Comparison of ENCODE assay signal across 29 cellular contexts in the genomic region with DNA sequence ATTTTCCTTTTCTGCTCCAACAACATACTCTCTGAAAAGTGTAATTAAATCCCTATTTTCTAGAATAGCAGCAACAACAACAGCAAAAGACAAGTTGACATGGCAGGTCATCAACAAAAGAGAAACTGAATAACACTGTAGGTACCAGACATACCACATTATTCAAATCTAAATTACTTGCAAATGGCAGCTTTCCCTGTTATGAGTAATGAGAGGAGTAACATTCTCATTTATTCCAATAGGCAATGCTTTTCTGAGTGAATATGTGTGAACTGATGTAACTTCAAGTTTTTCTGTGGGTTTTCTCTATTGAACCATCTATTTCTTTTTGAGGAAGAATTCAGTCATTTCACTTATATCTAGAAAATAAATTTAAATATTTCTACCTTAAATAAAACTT.
"Had no signal": no experiment of that assay in that cellular context is flagged by ENCODE, and none has a peak within 500 bp of the region (broad histone marks: within the 10 kb centered on the region; RNA-seq: fewer than 3 reads in every experiment).

No MANE protein-coding gene starts in this region.

- H3K27ac ChIP-seq: stomach, suprapubic skin, testis, thoracic aorta, thyroid gland, tibial artery, tibial nerve, transverse colon, upper lobe of left lung, upper lobe of right lung, uterus, vagina had no signal

- H3K36me3 ChIP-seq: stomach, suprapubic skin, thoracic aorta, thyroid gland, tibial artery, tibial nerve, transverse colon, upper lobe of left lung, upper lobe of right lung, uterus, vagina had no signal

- FAIRE-seq: urothelium cell line had no signal

- H3K9me3 ChIP-seq: testis, thoracic aorta, thyroid gland, tibial artery, transverse colon, upper lobe of right lung, uterus, vagina had no signal

- DNase-seq: stimulated activated CD4-positive, alpha-beta T cell treated with anti-CD3 and anti-CD28 coated beads, Interleukin-2, amount 100 ng/mL, for 48 hours; stimulated activated CD4-positive, alpha-beta T cell treated with anti-CD3 and anti-CD28 coated beads, Interleukin-4, amount 100 ng/mL, for 1 hour; stimulated activated CD4-positive, alpha-beta T cell treated with anti-CD3 and anti-CD28 coated beads, Interleukin-4, amount 100 ng/mL, for 24 hours; stimulated activated CD4-positive, alpha-beta T cell treated with anti-CD3 and anti-CD28 coated beads, Interleukin-4, amount 100 ng/mL, for 4 hours; stimulated activated CD8-positive, alpha-beta memory T cell treated with anti-CD3 and anti-CD28 coated beads, Interleukin-4, amount 100 ng/mL, for 48 hours; stimulated activated naive B cell treated with anti-CD40 and anti-IgM and Interleukin-4, amounts not matched to agents 10 μg/mL and 1 μg/mL and 100 μg/mL, for 72 hours; stimulated activated naive CD4-positive, alpha-beta T cell; stimulated activated naive CD4-positive, alpha-beta T cell treated with Interleukin-2 at 50 U/mL for 16 hours; stimulated activated naive CD8-positive, alpha-beta T cell treated with anti-CD3 and anti-CD28 coated beads, Interleukin-15, amount 100 ng/mL, for 72 hours; stimulated activated naive CD8-positive, alpha-beta T cell treated with anti-CD3 and anti-CD28 coated beads, Interleukin-15, Interleukin-2, amounts not matched to agents 100 U/mL and 50 U/mL, for 24 hours; stomach; substantia nigra; testis; thyroid gland; tibial artery; transverse colon; trophoblast cell; upper lobe of left lung; upper lobe of right lung; uterus had no signal

- ATAC-seq: stimulated activated effector memory CD8-positive, alpha-beta T cell treated with anti-CD3 and anti-CD28 coated beads, Interleukin-12 subunit alpha, Interleukin-12 subunit beta, amount 100 ng/mL, for 72 hours; stimulated activated memory B cell treated with anti-CD40 and anti-IgM and Interleukin-4, amounts not matched to agents 10 μg/mL and 1 μg/mL and 100 μg/mL, for 72 hours; stimulated activated naive B cell treated with anti-CD40 and anti-IgM and Interleukin-4, amounts not matched to agents 10 μg/mL and 1 μg/mL and 100 μg/mL, for 72 hours; stimulated activated naive CD8-positive, alpha-beta T cell treated with anti-CD3 and anti-CD28 coated beads, Interleukin-15, amount 100 ng/mL, for 72 hours; stimulated activated naive CD8-positive, alpha-beta T cell treated with anti-CD3 and anti-CD28 coated beads, Interleukin-15, Interleukin-2, amounts not matched to agents 100 U/mL and 50 U/mL, for 24 hours; upper lobe of right lung had no signal

- H3K4me1 Mint-ChIP-seq: stimulated activated effector memory CD8-positive, alpha-beta T cell treated with anti-CD3 and anti-CD28 coated beads, Interleukin-12 subunit alpha, Interleukin-12 subunit beta, amount 100 ng/mL, for 72 hours; stimulated activated memory B cell treated with anti-CD40 and anti-IgM and Interleukin-4, amounts not matched to agents 10 μg/mL and 1 μg/mL and 100 μg/mL, for 72 hours; stimulated activated naive B cell treated with anti-CD40 and anti-IgM and Interleukin-4, amounts not matched to agents 10 μg/mL and 1 μg/mL and 100 μg/mL, for 72 hours; stimulated activated naive CD8-positive, alpha-beta T cell treated with anti-CD3 and anti-CD28 coated beads, Interleukin-15, amount 100 ng/mL, for 72 hours had no signal

- H3K4me3 ChIP-seq: stomach, suprapubic skin, testis, thoracic aorta, thyroid gland, tibial artery, tibial nerve, transverse colon, upper lobe of left lung, upper lobe of right lung, uterus, vagina had no signal

- H3K27me3 Mint-ChIP-seq: stimulated activated memory B cell treated with anti-CD40 and anti-IgM and Interleukin-4, amounts not matched to agents 10 μg/mL and 1 μg/mL and 100 μg/mL, for 72 hours; stimulated activated naive B cell treated with anti-CD40 and anti-IgM and Interleukin-4, amounts not matched to agents 10 μg/mL and 1 μg/mL and 100 μg/mL, for 72 hours; stimulated activated naive CD8-positive, alpha-beta T cell treated with anti-CD3 and anti-CD28 coated beads, Interleukin-15, amount 100 ng/mL, for 72 hours; stimulated activated naive CD8-positive, alpha-beta T cell treated with anti-CD3 and anti-CD28 coated beads, Interleukin-15, Interleukin-2, amounts not matched to agents 100 ng/mL and 50 ng/mL, for 24 hours had no signal

- H3K4me3 Mint-ChIP-seq: stimulated activated effector memory CD8-positive, alpha-beta T cell treated with anti-CD3 and anti-CD28 coated beads, Interleukin-12 subunit alpha, Interleukin-12 subunit beta, amount 100 ng/mL, for 72 hours; stimulated activated memory B cell treated with anti-CD40 and anti-IgM and Interleukin-4, amounts not matched to agents 10 μg/mL and 1 μg/mL and 100 μg/mL, for 72 hours; stimulated activated naive B cell treated with anti-CD40 and anti-IgM and Interleukin-4, amounts not matched to agents 10 μg/mL and 1 μg/mL and 100 μg/mL, for 72 hours; stimulated activated naive CD8-positive, alpha-beta T cell treated with anti-CD3 and anti-CD28 coated beads, Interleukin-15, amount 100 ng/mL, for 72 hours; stimulated activated naive CD8-positive, alpha-beta T cell treated with anti-CD3 and anti-CD28 coated beads, Interleukin-15, Interleukin-2, amounts not matched to agents 100 ng/mL and 50 ng/mL, for 24 hours; type B pancreatic cell had no signal

- H3K36me3 Mint-ChIP-seq: stimulated activated effector memory CD8-positive, alpha-beta T cell treated with anti-CD3 and anti-CD28 coated beads, Interleukin-12 subunit alpha, Interleukin-12 subunit beta, amount 100 ng/mL, for 72 hours; stimulated activated memory B cell treated with anti-CD40 and anti-IgM and Interleukin-4, amounts not matched to agents 10 μg/mL and 1 μg/mL and 100 μg/mL, for 72 hours; stimulated activated naive B cell treated with anti-CD40 and anti-IgM and Interleukin-4, amounts not matched to agents 10 μg/mL and 1 μg/mL and 100 μg/mL, for 72 hours; type B pancreatic cell had no signal

- H3K27ac Mint-ChIP-seq: stimulated activated effector memory CD8-positive, alpha-beta T cell treated with anti-CD3 and anti-CD28 coated beads, Interleukin-12 subunit alpha, Interleukin-12 subunit beta, amount 100 ng/mL, for 72 hours; stimulated activated memory B cell treated with anti-CD40 and anti-IgM and Interleukin-4, amounts not matched to agents 10 μg/mL and 1 μg/mL and 100 μg/mL, for 72 hours; stimulated activated naive B cell treated with anti-CD40 and anti-IgM and Interleukin-4, amounts not matched to agents 10 μg/mL and 1 μg/mL and 100 μg/mL, for 72 hours; stimulated activated naive CD8-positive, alpha-beta T cell treated with anti-CD3 and anti-CD28 coated beads, Interleukin-15, amount 100 ng/mL, for 72 hours; stimulated activated naive CD8-positive, alpha-beta T cell treated with anti-CD3 and anti-CD28 coated beads, Interleukin-15, Interleukin-2, amounts not matched to agents 100 ng/mL and 50 ng/mL, for 24 hours; type B pancreatic cell had no signal

- H3K27me3 ChIP-seq: stomach, suprapubic skin, testis, thyroid gland, tibial artery, tibial nerve, transverse colon, upper lobe of left lung, upper lobe of right lung, uterus, vagina had no signal

- H3K4me1 ChIP-seq: stomach, suprapubic skin, testis, thyroid gland, tibial artery, tibial nerve, transverse colon, upper lobe of left lung, upper lobe of right lung, uterus, vagina had no signal

- H3K9me3 Mint-ChIP-seq: stimulated activated effector memory CD8-positive, alpha-beta T cell treated with anti-CD3 and anti-CD28 coated beads, Interleukin-12 subunit alpha, Interleukin-12 subunit beta, amount 100 ng/mL, for 72 hours; stimulated activated naive CD8-positive, alpha-beta T cell treated with anti-CD3 and anti-CD28 coated beads, Interleukin-15, Interleukin-2, amounts not matched to agents 100 ng/mL and 50 ng/mL, for 24 hours had no signal
